ENCODE assay signal across 1 cellular context in the genomic region with DNA sequence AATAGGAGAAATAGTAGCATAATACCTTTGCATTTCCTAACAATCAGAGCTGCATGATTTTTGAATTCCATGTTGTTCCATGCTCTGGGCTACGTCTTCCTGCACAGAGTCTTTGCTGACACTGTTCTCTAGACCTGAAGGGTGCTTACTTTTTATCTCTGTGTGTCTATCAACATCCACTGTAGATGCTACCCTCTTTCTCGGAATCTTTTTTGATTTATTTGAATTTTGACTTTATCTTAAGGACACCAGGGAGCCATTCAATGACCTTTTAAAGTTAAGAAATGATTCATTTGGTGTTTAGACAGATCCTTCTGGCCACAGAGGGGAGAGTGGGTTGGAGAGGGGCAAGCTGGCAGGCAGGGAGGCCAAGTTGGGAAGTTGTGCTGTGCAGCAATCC.
TF ChIP-seq lines count a peak whose summit lies in the region.

No MANE protein-coding gene starts in this region.

TF ChIP-seq in WTC11, 78 proteins besides CTCF, POLR2A, EP300 and RAD21 (continued from another document):
- no peak for TF ChIP-seq ERG (CRISPR knock-in tag; IDR thresholded peaks at IDR 0.05)
- no peak for TF ChIP-seq TP53 (CRISPR knock-in tag; IDR thresholded peaks at IDR 0.05)
- no peak for TF ChIP-seq STAT6 (CRISPR knock-in tag; conservative IDR thresholded peaks at IDR 0.05; ENCODE audit: low read depth)
- no peak for TF ChIP-seq ZNF232 (CRISPR knock-in tag; IDR thresholded peaks at IDR 0.05)
- TF ChIP-seq, protein P1, sequence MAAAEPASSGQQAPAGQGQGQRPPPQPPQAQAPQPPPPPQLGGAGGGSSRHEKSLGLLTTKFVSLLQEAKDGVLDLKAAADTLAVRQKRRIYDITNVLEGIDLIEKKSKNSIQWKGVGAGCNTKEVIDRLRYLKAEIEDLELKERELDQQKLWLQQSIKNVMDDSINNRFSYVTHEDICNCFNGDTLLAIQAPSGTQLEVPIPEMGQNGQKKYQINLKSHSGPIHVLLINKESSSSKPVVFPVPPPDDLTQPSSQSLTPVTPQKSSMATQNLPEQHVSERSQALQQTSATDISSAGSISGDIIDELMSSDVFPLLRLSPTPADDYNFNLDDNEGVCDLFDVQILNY (CRISPR knock-in tag; IDR thresholded peaks at IDR 0.05): no peak
- no peak for TF ChIP-seq FOXK1 (CRISPR knock-in tag; IDR thresholded peaks at IDR 0.05)
- no peak for TF ChIP-seq JUN (CRISPR knock-in tag; IDR thresholded peaks at IDR 0.05)
- no peak for TF ChIP-seq CBFB (CRISPR knock-in tag; IDR thresholded peaks at IDR 0.05; ENCODE audit: low read depth)
- TF ChIP-seq E2F4 (CRISPR knock-in tag; IDR thresholded peaks at IDR 0.05; ENCODE audit: borderline replicate concordance, low read depth): no peak
